Comparison of ENCODE assay signal across 19 cellular contexts in the genomic region with DNA sequence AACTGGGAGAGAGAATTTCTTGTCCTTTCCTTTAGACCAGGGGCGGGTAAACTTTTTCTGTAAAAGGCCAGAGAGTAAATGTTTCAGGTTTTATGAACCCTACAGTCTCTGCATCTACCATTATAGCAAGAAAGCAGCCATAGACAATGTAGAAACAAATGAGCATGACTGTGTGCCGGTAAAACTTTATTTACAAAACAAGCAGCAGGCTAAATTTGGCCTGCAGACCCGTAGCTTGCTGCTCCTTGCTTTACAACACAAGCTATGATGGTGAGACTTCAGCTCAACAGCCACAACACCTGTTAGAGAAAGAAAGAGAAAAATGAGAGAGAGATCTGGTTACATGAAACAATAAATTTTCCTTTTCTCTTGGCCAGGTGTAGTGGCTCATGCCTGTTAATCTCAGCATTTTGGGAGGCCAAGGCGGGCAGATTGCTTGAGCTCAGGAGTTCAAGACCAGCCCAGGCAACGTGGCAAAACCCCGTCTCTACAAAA. TPM values are rescaled to one million over a fixed set of nuclear protein-coding genes. Genes with fewer than 3 reads are reported as not detected.
DNase-seq lines count a peak whose midpoint lies in the region; ATAC-seq, FAIRE-seq and TF ChIP-seq lines count a peak whose summit lies in the region.
"Had no signal": no experiment of that assay in that cellular context is flagged by ENCODE, and none has a peak within 500 bp of the region (broad histone marks: within the 10 kb centered on the region; RNA-seq: fewer than 3 reads in every experiment).

No MANE protein-coding gene starts in this region.

- no peaks in the 10 kb centered on the region for H3K9me3 Mint-ChIP-seq in MCF 10A (ENCODE audit: unreplicated experiment)
- no peaks in the 10 kb centered on the region for H3K9me3 Mint-ChIP-seq in activated CD4-positive, alpha-beta T cell treated with anti-CD3 and anti-CD28 coated beads, Interleukin-2, amount 10 ng/mL, durations not matched to agents 24 days and 14 days
- H3K9me3 Mint-ChIP-seq: HFFc6 had no signal

- no peak overlapping the region for H3K9ac ChIP-seq in K562 (ENCODE audit: insufficient read depth in 1 of 2, low read depth in 2 of 2, low read length in 2 of 2)
- H3K9ac ChIP-seq: BLaER1 treated with 17β-estradiol and CSF1 and Interleukin-3, amounts not matched to agents 10 nM and 100 nM had no signal

- H3K79me2 ChIP-seq in K562 (ENCODE audit: control insufficient read depth, insufficient read depth, low read length), result peaks cover 4% of the 10 kb centered on the region; the same call in 1 of the 3 replicates

- H3K4me3 ChIP-seq in breast epithelium (no peak overlapping the region), K562 (no peak overlapping the region), spleen (no peak overlapping the region), lower lobe of right lung (no peak overlapping the region)
- H3K4me3 ChIP-seq: BLaER1 treated with 17β-estradiol and CSF1 and Interleukin-3, amounts not matched to agents 10 nM and 100 nM; HAP-1 had no signal

- TF ChIP-seq RAD21 in K562 (CRISPR knock-in tag; conservative IDR thresholded peaks at IDR 0.05 in 1 of 2, IDR thresholded peaks at IDR 0.05 in 1 of 2), result no peak

- CTCF ChIA-PET in MCF 10A (lab: Yijun Ruan, JAX), result no interaction called here
- CTCF ChIA-PET in K562 (lab: Yijun Ruan, JAX; ENCODE audit: low intra/inter-chr PET ratio), result no interaction called here

- no peaks in the 10 kb centered on the region for H3K27me3 ChIP-seq in breast epithelium
- H3K27me3 ChIP-seq in K562 (ENCODE audit: control insufficient read depth in 2 of 2, insufficient read depth in 2 of 2, low read length in 2 of 2), result peaks cover 0 to 11% of the 10 kb centered on the region in 2 experiments; a peak in 2 of 5 replicates
- H3K27me3 ChIP-seq in spleen (replicated peaks in 1 of 7), result peaks cover 0 to 26% (median 2%) of the 10 kb centered on the region in 7 donors
- no peaks in the 10 kb centered on the region for H3K27me3 ChIP-seq in lower lobe of right lung (ENCODE audit: low read depth)

- intact Hi-C loops in MCF 10A (cut with micrococcal nuclease) (no loop called here), breast epithelium (cut with DNase I; ENCODE audit: low total_unique reads) (loop anchor here (5.0 kb wide), 1 partner anchor 869 kb away; no protein-coding TSS in a partner anchor), K562 (cut with micrococcal nuclease) (no loop called here), spleen (cut with DNase I; ENCODE audit: low total_unique reads) (no loop called here), lower lobe of right lung (cut with DNase I) (no loop called here)
- intact Hi-C loops in activated CD4-positive, alpha-beta T cell treated with anti-CD3 and anti-CD28 coated beads, Interleukin-2, amount 10 ng/mL, durations not matched to agents 24 days and 14 days (cut with micrococcal nuclease), result no loop called here

- no peaks in the 10 kb centered on the region for H4K20me1 ChIP-seq in K562 (replicated peaks; ENCODE audit: control insufficient read depth, insufficient read depth, low read length)
- H4K20me1 ChIP-seq: BLaER1 treated with 17β-estradiol and CSF1 and Interleukin-3, amounts not matched to agents 10 nM and 100 nM had no signal

- TF ChIP-seq CTCF in MCF 10A (IDR thresholded peaks at IDR 0.05; ENCODE audit: unreplicated experiment) (no peak), breast epithelium (IDR thresholded peaks at IDR 0.05) (no peak), K562 (IDR thresholded peaks at IDR 0.05 in 2 of 3, conservative IDR thresholded peaks at IDR 0.05 in 1 of 3; ENCODE audit: insufficient read depth in 2 of 3, low read depth in 1 of 3, low read length in 3 of 3) (no peak), spleen (IDR thresholded peaks at IDR 0.05 in 8 of 11, conservative IDR thresholded peaks at IDR 0.05 in 3 of 11) (no peak), lower lobe of right lung (IDR thresholded peaks at IDR 0.05) (no peak)

- H3K4me3 Mint-ChIP-seq in MCF 10A (ENCODE audit: unreplicated experiment), result no peak overlapping the region
- H3K4me3 Mint-ChIP-seq in activated CD4-positive, alpha-beta T cell treated with anti-CD3 and anti-CD28 coated beads, Interleukin-2, amount 10 ng/mL, durations not matched to agents 24 days and 14 days, result no peak overlapping the region
- H3K4me3 Mint-ChIP-seq: CD4-positive, CD25-positive, alpha-beta regulatory T cell; HFFc6 had no signal

- no peak for TF ChIP-seq POLR2A in breast epithelium (IDR thresholded peaks at IDR 0.05)
- TF ChIP-seq POLR2A in K562 (conservative IDR thresholded peaks at IDR 0.05), result no peak
- TF ChIP-seq POLR2A in spleen (IDR thresholded peaks at IDR 0.05), result no peak

- peaks cover 0 to 8% of the 10 kb centered on the region in 2 donors for H3K4me1 ChIP-seq in breast epithelium
- peaks cover 0 to 16% of the 10 kb centered on the region in 2 experiments; a peak in 3 of 5 replicates for H3K4me1 ChIP-seq in K562 (replicated peaks in 1 of 2; ENCODE audit: control insufficient read depth in 2 of 2, insufficient read depth in 2 of 2, low read length in 2 of 2)
- H3K4me1 ChIP-seq in spleen, result peaks cover 10 to 29% (median 19%) of the 10 kb centered on the region in 6 donors
- peaks cover 18% of the 10 kb centered on the region for H3K4me1 ChIP-seq in lower lobe of right lung

- peaks cover 9% of the 10 kb centered on the region for H3K4me1 Mint-ChIP-seq in MCF 10A (ENCODE audit: insufficient read depth, unreplicated experiment)
- no peaks in the 10 kb centered on the region for H3K4me1 Mint-ChIP-seq in activated CD4-positive, alpha-beta T cell treated with anti-CD3 and anti-CD28 coated beads, Interleukin-2, amount 10 ng/mL, durations not matched to agents 24 days and 14 days

- H3K27me3 Mint-ChIP-seq in MCF 10A (ENCODE audit: insufficient read depth, unreplicated experiment), result no peaks in the 10 kb centered on the region
- H3K27me3 Mint-ChIP-seq in activated CD4-positive, alpha-beta T cell treated with anti-CD3 and anti-CD28 coated beads, Interleukin-2, amount 10 ng/mL, durations not matched to agents 24 days and 14 days, result peaks cover 40% of the 10 kb centered on the region

- BruUV-seq in MCF 10A (replicated peaks; lab: Mats Ljungman, UMichigan), result no TSS peak
- BruUV-seq in K562 (replicated peaks; lab: Mats Ljungman, UMichigan), result no TSS peak

- H3K36me3 Mint-ChIP-seq in MCF 10A (ENCODE audit: insufficient read depth, unreplicated experiment), result no peaks in the 10 kb centered on the region
- no peaks in the 10 kb centered on the region for H3K36me3 Mint-ChIP-seq in activated CD4-positive, alpha-beta T cell treated with anti-CD3 and anti-CD28 coated beads, Interleukin-2, amount 10 ng/mL, durations not matched to agents 24 days and 14 days (ENCODE audit: low read depth)
- H3K36me3 Mint-ChIP-seq: CD4-positive, CD25-positive, alpha-beta regulatory T cell had no signal

- H3K27ac ChIP-seq in breast epithelium (no peak overlapping the region), K562 (ENCODE audit: extremely low read depth, low read depth, low read length) (no peak overlapping the region), spleen (no peak overlapping the region), lower lobe of right lung (no peak overlapping the region)
- H3K27ac ChIP-seq: BLaER1 treated with 17β-estradiol and CSF1 and Interleukin-3, amounts not matched to agents 10 nM and 100 nM; HL-60 had no signal

- ATAC-seq in K562, result no peak
- no peak for ATAC-seq in HG02759 (IDR thresholded peaks at IDR 0.05; ENCODE audit: unreplicated experiment)
- no peak for ATAC-seq in lower lobe of right lung

- H3K27ac Mint-ChIP-seq in MCF 10A (ENCODE audit: low read depth, unreplicated experiment), result peak overlapping the region; percentile 42
- no peak overlapping the region for H3K27ac Mint-ChIP-seq in activated CD4-positive, alpha-beta T cell treated with anti-CD3 and anti-CD28 coated beads, Interleukin-2, amount 10 ng/mL, durations not matched to agents 24 days and 14 days
- H3K27ac Mint-ChIP-seq: CD4-positive, CD25-positive, alpha-beta regulatory T cell; HFFc6 had no signal

- in situ Hi-C loops in K562 (cut with MboI), result no loop called here

- no peak for FAIRE-seq in K562 (lab: Jason Lieb, UNC)
- FAIRE-seq: GM12891, H1 had no signal

- no peak for TF ChIP-seq EP300 in K562 (IDR thresholded peaks at IDR 0.05; ENCODE audit: low read length)

- no peak overlapping the region for H2AFZ ChIP-seq in K562 (ENCODE audit: low read depth, low read length)

- POLR2A ChIA-PET in MCF 10A (lab: Yijun Ruan, JAX), result interaction anchor here (0.6 to 1.0 kb wide), 2 partner anchors 14 to 74 kb away, joined by 3 read pairs; no protein-coding TSS in a partner anchor
- POLR2A ChIA-PET in K562 (lab: Yijun Ruan, JAX), result interaction anchor here (0.6 to 1.5 kb wide), 3 partner anchors 12 to 578 kb away, joined by 3 read pairs; no protein-coding TSS in a partner anchor

- WGBS in K562 (ENCODE audit: insufficient coverage, low coverage, missing lambda C conversion rate), result 0% methylated on average over 3 of the region's 6 CpGs
- WGBS in spleen, 5 donors, result 71 to 91% (median 78%) methylated on average over 6 of the region's 6 CpGs

- no peaks in the 10 kb centered on the region for H3K9me1 ChIP-seq in K562 (ENCODE audit: control insufficient read depth, insufficient read depth, low read length)

- H3K9me3 ChIP-seq in breast epithelium, result no peaks in the 10 kb centered on the region
- no peaks in the 10 kb centered on the region for H3K9me3 ChIP-seq in K562 (replicated peaks; ENCODE audit: control insufficient read depth, insufficient read depth, low read depth, low read length)
- no peaks in the 10 kb centered on the region for H3K9me3 ChIP-seq in spleen
- H3K9me3 ChIP-seq in lower lobe of right lung, result no peaks in the 10 kb centered on the region
- H3K9me3 ChIP-seq: BLaER1 treated with 17β-estradiol and CSF1 and Interleukin-3, amounts not matched to agents 10 nM and 100 nM; HAP-1 had no signal

- H3K4me2 ChIP-seq in K562 (ENCODE audit: insufficient read depth, low read length), result no peak overlapping the region
- H3K4me2 ChIP-seq: BLaER1 treated with 17β-estradiol and CSF1 and Interleukin-3, amounts not matched to agents 10 nM and 100 nM had no signal

- DNase-seq in MCF 10A (ENCODE audit: unreplicated experiment) (no peak), breast epithelium (ENCODE audit: low spot score in 2 of 2) (no peak), NCI-H69 (lab: John Stamatoyannopoulos, UW) (peak; percentile 29), K562 (ENCODE audit: extremely low read depth in 1 of 4, low spot score in 3 of 4) (no peak), spleen (peak; percentile 13), lower lobe of right lung (no peak)
- DNase-seq in activated CD4-positive, alpha-beta T cell treated with anti-CD3 and anti-CD28 coated beads, Interleukin-2, amount 10 ng/mL, durations not matched to agents 24 days and 14 days, result no peak
- DNase-seq: ACHN; CD4-positive, CD25-positive, alpha-beta regulatory T cell; DMS79; HFFc6 had no signal

- H3K36me3 ChIP-seq in breast epithelium (no peaks in the 10 kb centered on the region), K562 (ENCODE audit: control insufficient read depth, insufficient read depth, low read length) (no peaks in the 10 kb centered on the region), spleen (no peaks in the 10 kb centered on the region), lower lobe of right lung (no peaks in the 10 kb centered on the region)
- H3K36me3 ChIP-seq: BLaER1 treated with 17β-estradiol and CSF1 and Interleukin-3, amounts not matched to agents 10 nM and 100 nM; HAP-1 had no signal

RNA-seq across cellular contexts. Expression of gene CDC42BPB, which starts 4.2 kb away (rescaled TPM):
- total RNA-seq in MCF 10A (2022) (82.7 and 91.1 TPM in 2 replicates), breast epithelium (100 to 1,000 TPM in 1 of 3 donors, 10 to 100 TPM in 2; 64.0 to 110 (median 98.0) TPM), K562 (2014; rRNA removed) (12.6 and 15.1 TPM in 2 replicates), K562 (2014; rRNA removed; fragmentation: Illumina TruSeq; extraction: Trizol) (8.8 and 9.0 TPM in 2 replicates), K562 (2015; rRNA removed; fragmentation: Illumina TruSeq; extraction: Trizol) (8.7 and 9.7 TPM in 2 replicates), K562 (2021) (19.6 and 24.3 TPM in 2 replicates), spleen (10 to 100 TPM; 40.2 to 94.5 (median 79.6) TPM), lower lobe of right lung (114 TPM)
- total RNA-seq in K562 (2011; cell fraction: chromatin; rRNA removed; ENCODE audit: low replicate concordance), result 119 and 196 TPM in 2 replicates
- total RNA-seq in K562 (2011; cell fraction: nucleolus; rRNA removed), result 64.6 and 73.0 TPM in 2 replicates
- 59.7 and 71.4 TPM in 2 replicates for total RNA-seq in K562 (2011; cell fraction: nucleoplasm; rRNA removed)
- polyA plus RNA-seq in K562 (2011; rRNA removed) (19.5 and 22.9 TPM in 2 replicates), K562 (2014; fragmentation: Illumina TruSeq; extraction: Trizol) (16.5 and 17.0 TPM in 2 replicates), K562 (2014; fragmentation: Nextera tagmentation; extraction: Ambion mirVana) (under 1 TPM; 0.07 to 0.25 TPM), K562 (2014; rRNA removed) (13.9 and 15.0 TPM in 2 replicates), spleen (10 to 100 TPM in 2 of 3 donors, 1 to 10 TPM in 1; 6.4 to 22.6 (median 10.1) TPM)
- polyA plus RNA-seq in K562 (2011; cell fraction: cytosol; rRNA removed), result 11.9 and 18.9 TPM in 2 replicates
- polyA plus RNA-seq in K562 (2011; cell fraction: nucleus; rRNA removed), result 48.6 and 73.5 TPM in 2 replicates
- polyA plus RNA-seq in K562 (2012), result 17.6 and 18.7 TPM in 2 replicates
- 18.5 and 26.6 TPM in 2 replicates for polyA minus RNA-seq in K562 (2011; rRNA and poly(A)+ RNA removed)
- polyA minus RNA-seq in K562 (2011; cell fraction: cytosol; rRNA and poly(A)+ RNA removed), result 21.0 and 21.4 TPM in 2 replicates
- polyA minus RNA-seq in K562 (2011; cell fraction: nucleus; rRNA and poly(A)+ RNA removed), result 22.5 and 33.5 TPM in 2 replicates
- total RNA-seq in activated CD4-positive, alpha-beta T cell treated with anti-CD3 and anti-CD28 coated beads, Interleukin-2, amount 10 ng/mL, durations not matched to agents 24 days and 14 days, result 1.5 and 1.7 TPM in 2 replicates

RNA-seq across cellular contexts. Expression of gene LBHD2, which starts 22.5 kb away (rescaled TPM):
- not detected in 2 replicates for total RNA-seq in MCF 10A (2022)
- not detected for total RNA-seq in breast epithelium
- not detected in 2 replicates for total RNA-seq in K562 (2011; cell fraction: chromatin; rRNA removed; ENCODE audit: low replicate concordance)
- total RNA-seq in K562 (2011; cell fraction: nucleolus; rRNA removed), result not detected in 2 replicates
- total RNA-seq in K562 (2011; cell fraction: nucleoplasm; rRNA removed), result not detected in 2 replicates
- total RNA-seq in K562 (2014; rRNA removed), result not detected in 2 replicates
- total RNA-seq in K562 (2014; rRNA removed; fragmentation: Illumina TruSeq; extraction: Trizol), result not detected in 2 replicates
- not detected in 2 replicates for total RNA-seq in K562 (2015; rRNA removed; fragmentation: Illumina TruSeq; extraction: Trizol)
- not detected in 2 replicates for total RNA-seq in K562 (2021)
- not detected in 2 replicates for polyA plus RNA-seq in K562 (2011; rRNA removed)
- polyA plus RNA-seq in K562 (2011; cell fraction: cytosol; rRNA removed), result 0.30 TPM in 1 of 2 replicates, not detected in the other
- not detected in 2 replicates for polyA plus RNA-seq in K562 (2011; cell fraction: nucleus; rRNA removed)
- polyA plus RNA-seq in K562 (2012), result not detected in 2 replicates
- polyA plus RNA-seq in K562 (2014; fragmentation: Illumina TruSeq; extraction: Trizol), result not detected in 2 replicates
- polyA plus RNA-seq in K562 (2014; fragmentation: Nextera tagmentation; extraction: Ambion mirVana), result not detected
- not detected in 2 replicates for polyA plus RNA-seq in K562 (2014; rRNA removed)
- not detected in 2 replicates for polyA minus RNA-seq in K562 (2011; rRNA and poly(A)+ RNA removed)
- polyA minus RNA-seq in K562 (2011; cell fraction: cytosol; rRNA and poly(A)+ RNA removed), result not detected in 2 replicates
- not detected in 2 replicates for polyA minus RNA-seq in K562 (2011; cell fraction: nucleus; rRNA and poly(A)+ RNA removed)
- total RNA-seq in spleen, result not detected
- polyA plus RNA-seq in spleen, result under 1 TPM in 2 of 3 donors, not detected in 1; 0.52 to 0.55 TPM
- total RNA-seq in activated CD4-positive, alpha-beta T cell treated with anti-CD3 and anti-CD28 coated beads, Interleukin-2, amount 10 ng/mL, durations not matched to agents 24 days and 14 days, result not detected in 2 replicates
- total RNA-seq in lower lobe of right lung, result not detected
- total RNA-seq: A172; CD4-positive, CD25-positive, alpha-beta regulatory T cell; G401; H1; HFFc6 had no signal
- polyA plus RNA-seq: CD4-positive, CD25-positive, alpha-beta regulatory T cell; H1 had no signal

RNA-seq across cellular contexts. Expression of gene EXOC3L4, which starts 33.0 kb away (rescaled TPM):
- not detected in 2 replicates for total RNA-seq in MCF 10A (2022)
- total RNA-seq in breast epithelium, result 1 to 10 TPM in 1 of 3 donors, under 1 TPM in 1, not detected in 1; 0.66 to 1.0 TPM
- total RNA-seq in K562 (2011; cell fraction: chromatin; rRNA removed; ENCODE audit: low replicate concordance), result 7.7 and 24.3 TPM in 2 replicates
- 22.4 and 23.0 TPM in 2 replicates for total RNA-seq in K562 (2011; cell fraction: nucleolus; rRNA removed)
- 13.8 and 17.9 TPM in 2 replicates for total RNA-seq in K562 (2011; cell fraction: nucleoplasm; rRNA removed)
- 3.5 and 5.6 TPM in 2 replicates for total RNA-seq in K562 (2014; rRNA removed)
- 0.33 TPM in 1 of 2 replicates, not detected in the other for total RNA-seq in K562 (2014; rRNA removed; fragmentation: Illumina TruSeq; extraction: Trizol)
- total RNA-seq in K562 (2015; rRNA removed; fragmentation: Illumina TruSeq; extraction: Trizol), result 0.83 and 1.6 TPM in 2 replicates
- 5.4 and 6.7 TPM in 2 replicates for total RNA-seq in K562 (2021)
- polyA plus RNA-seq in K562 (2011; rRNA removed), result 1.1 and 2.0 TPM in 2 replicates
- 1.6 and 3.7 TPM in 2 replicates for polyA plus RNA-seq in K562 (2011; cell fraction: cytosol; rRNA removed)
- polyA plus RNA-seq in K562 (2011; cell fraction: nucleus; rRNA removed), result 8.4 and 18.9 TPM in 2 replicates
- polyA plus RNA-seq in K562 (2012), result 1.8 and 2.2 TPM in 2 replicates
- polyA plus RNA-seq in K562 (2014; fragmentation: Illumina TruSeq; extraction: Trizol), result 0.25 and 0.97 TPM in 2 replicates
- polyA plus RNA-seq in K562 (2014; fragmentation: Nextera tagmentation; extraction: Ambion mirVana), result under 1 TPM in 1 of 2 experiments, not detected in 1; 0.10 TPM
- polyA plus RNA-seq in K562 (2014; rRNA removed), result 6.2 and 11.7 TPM in 2 replicates
- polyA minus RNA-seq in K562 (2011; rRNA and poly(A)+ RNA removed), result 0.21 TPM in 1 of 2 replicates, not detected in the other
- 2.5 and 2.9 TPM in 2 replicates for polyA minus RNA-seq in K562 (2011; cell fraction: cytosol; rRNA and poly(A)+ RNA removed)
- polyA minus RNA-seq in K562 (2011; cell fraction: nucleus; rRNA and poly(A)+ RNA removed), result 3.1 and 5.0 TPM in 2 replicates
- total RNA-seq in spleen, result 10 to 100 TPM in 4 of 7 donors, 1 to 10 TPM in 3; 2.0 to 30.0 (median 10.5) TPM
- polyA plus RNA-seq in spleen, result 10 to 100 TPM; 18.5 to 39.2 (median 25.4) TPM
- total RNA-seq in activated CD4-positive, alpha-beta T cell treated with anti-CD3 and anti-CD28 coated beads, Interleukin-2, amount 10 ng/mL, durations not matched to agents 24 days and 14 days, result not detected in 2 replicates
- 3.6 TPM for total RNA-seq in lower lobe of right lung
- total RNA-seq: CD4-positive, CD25-positive, alpha-beta regulatory T cell had no signal
- polyA plus RNA-seq: CD4-positive, CD25-positive, alpha-beta regulatory T cell had no signal

Comparison
In these comparisons a context has a peak if more than half of its experiments do, and no peak if none do; other contexts are left out.
1. DNase-seq: peak in NCI-H69 (single experiment) and spleen (single experiment); none in MCF 10A (single experiment), breast epithelium (0 of 2), K562 (0 of 4), activated CD4-positive, alpha-beta T cell treated with anti-CD3 and anti-CD28 coated beads, Interleukin-2, amount 10 ng/mL, durations not matched to agents 24 days and 14 days (single experiment) and lower lobe of right lung (single experiment).